ENCODE assay signal across 25 cellular contexts in genomic region chr7:98378210-98378819, GRCh38. TPM values are rescaled to one million over a fixed set of nuclear protein-coding genes. Genes with fewer than 3 reads are reported as not detected.
A peak's percentile ranks its signal among the peaks of the same experiment; 100 is the strongest.
DNase-seq lines count a peak whose midpoint lies in the region; ATAC-seq, FAIRE-seq and TF ChIP-seq lines count a peak whose summit lies in the region.
"Had no signal": no experiment of that assay in that cellular context is flagged by ENCODE, and none has a peak within 500 bp of the region (broad histone marks: within the 10 kb centered on the region; RNA-seq: fewer than 3 reads in every experiment).

No MANE protein-coding gene starts in this region.

- no peaks in the 10 kb centered on the region for H3K9me3 ChIP-seq in stomach
- H3K9me3 ChIP-seq: SJSA1 had no signal

- POLR2A ChIA-PET in WTC11 (lab: Charles Lee) = no interaction called here

- peaks cover 9% of the 10 kb centered on the region for H3K36me3 Mint-ChIP-seq in WTC11
- no peaks in the 10 kb centered on the region for H3K36me3 Mint-ChIP-seq in effector memory CD8-positive, alpha-beta T cell (ENCODE audit: insufficient read depth)
- H3K36me3 Mint-ChIP-seq: CD4-positive, alpha-beta memory T cell; IgD-negative memory B cell had no signal

- H3K4me1 ChIP-seq in stomach = peaks cover 0 to 33% (median 6%) of the 10 kb centered on the region in 4 donors
- H3K4me1 ChIP-seq: SJSA1 had no signal

- no peaks in the 10 kb centered on the region for H3K27me3 ChIP-seq in stomach
- H3K27me3 ChIP-seq: BLaER1, SJSA1 had no signal

- intact Hi-C loops in stomach (cut with DNase I; ENCODE audit: low total_unique reads) = no loop called here

- H3K27ac ChIP-seq in stomach = peak overlapping the region in 3 of 5 donors; percentile 16 to 50 (median 49)
- H3K27ac ChIP-seq: BLaER1, SJSA1 had no signal

- H3K9me3 Mint-ChIP-seq in WTC11 = no peaks in the 10 kb centered on the region; the same call in 1 of the 2 replicates
- H3K9me3 Mint-ChIP-seq in effector memory CD8-positive, alpha-beta T cell = no peaks in the 10 kb centered on the region

- no peak for TF ChIP-seq CTCF in WTC11 (IDR thresholded peaks at IDR 0.05)
- no peak for TF ChIP-seq CTCF in stomach (IDR thresholded peaks at IDR 0.05)

- H3K4me1 Mint-ChIP-seq in WTC11 = no peaks in the 10 kb centered on the region
- no peaks in the 10 kb centered on the region for H3K4me1 Mint-ChIP-seq in effector memory CD8-positive, alpha-beta T cell (ENCODE audit: low read depth in 2 of 2)
- H3K4me1 Mint-ChIP-seq: CD4-positive, alpha-beta memory T cell had no signal

- DNase-seq in GM12891 (ENCODE audit: insufficient read length, low spot score) (no peak), WTC11 (ENCODE audit: low spot score) (no peak), mesenteric fat pad (ENCODE audit: low spot score) (peak; percentile 18), stomach (no peak), NCI-H2107 treated with DMSO at 0.1 percent for 48 hours (lab: John Stamatoyannopoulos, UW; ENCODE audit: unreplicated experiment) (no peak), midbrain (lab: John Stamatoyannopoulos, UW) (no peak)
- no peak for DNase-seq in effector memory CD8-positive, alpha-beta T cell
- DNase-seq: ACHN; CD4-positive, alpha-beta memory T cell; DND-41; NCI-H1417; NCI-H1694 treated with DMSO at 0.1 percent for 48 hours; NCI-H2227 treated with DMSO at 0.1 percent for 48 hours; NCI-H510A treated with DMSO at 0.1 percent for 48 hours; NCI-H748 treated with DMSO at 0.1 percent for 48 hours; NK-92 treated with Interleukin-12 subunit alpha and Interleukin-12 subunit beta, amount 100 ng/mL, for 24 hours had no signal

- TF ChIP-seq EP300 in stomach (IDR thresholded peaks at IDR 0.05) = no peak

- WGBS in stomach, 5 donors = 27 to 53% (median 36%) methylated on average over 9 of the region's 9 CpGs

- no peak overlapping the region for H3K4me3 Mint-ChIP-seq in WTC11
- no peak overlapping the region for H3K4me3 Mint-ChIP-seq in effector memory CD8-positive, alpha-beta T cell
- H3K4me3 Mint-ChIP-seq: CD4-positive, alpha-beta memory T cell; IgD-negative memory B cell had no signal

- no peaks in the 10 kb centered on the region for H3K27me3 Mint-ChIP-seq in WTC11 (ENCODE audit: low read depth)
- no peaks in the 10 kb centered on the region for H3K27me3 Mint-ChIP-seq in effector memory CD8-positive, alpha-beta T cell
- H3K27me3 Mint-ChIP-seq: CD4-positive, alpha-beta memory T cell; IgD-negative memory B cell had no signal

- TF ChIP-seq POLR2A in GM12891 (IDR thresholded peaks at IDR 0.05; ENCODE audit: low read depth, low read length) (no peak), stomach (IDR thresholded peaks at IDR 0.05) (no peak)

- FAIRE-seq in GM12891 (lab: Jason Lieb, UNC) = peak; percentile 62
- FAIRE-seq: G401.6, GM19239, H1, HTR-8/SVneo, RCC 7860 had no signal

- CTCF ChIA-PET in WTC11 (lab: Charles Lee) = interaction anchor here (1.1 to 1.3 kb wide), 2 partner anchors 23 to 55 kb away, joined by 3 read pairs; partner anchors contain the start of gene BAIAP2L1

- peak overlapping the region; percentile 57 for H3K27ac Mint-ChIP-seq in WTC11
- H3K27ac Mint-ChIP-seq in effector memory CD8-positive, alpha-beta T cell = no peak overlapping the region
- H3K27ac Mint-ChIP-seq: CD4-positive, alpha-beta memory T cell; IgD-negative memory B cell had no signal

- ATAC-seq in WTC11 = no peak
- ATAC-seq in effector memory CD8-positive, alpha-beta T cell (replicated peaks) = no peak
- ATAC-seq: Right ventricle myocardium inferior had no signal

- H3K36me3 ChIP-seq in stomach = no peaks in the 10 kb centered on the region
- H3K36me3 ChIP-seq: BLaER1, SJSA1 had no signal

- H3K4me3 ChIP-seq in stomach = no peak overlapping the region
- H3K4me3 ChIP-seq: BLaER1, SJSA1 had no signal

TF ChIP-seq in GM12891, 5 proteins besides CTCF, POLR2A, EP300 and RAD21:
- TF ChIP-seq PAX5 (IDR thresholded peaks at IDR 0.05; ENCODE audit: insufficient read depth, low read length, severe bottlenecking) (no peak), TAF1 (IDR thresholded peaks at IDR 0.05; ENCODE audit: low read depth, low read length) (no peak), SPI1 (IDR thresholded peaks at IDR 0.05; ENCODE audit: low read depth, low read length) (no peak), POU2F2 (IDR thresholded peaks at IDR 0.05; ENCODE audit: low read depth, low read length) (no peak), POLR2AphosphoS5 (IDR thresholded peaks at IDR 0.05; ENCODE audit: low read depth, low read length) (no peak)

TF ChIP-seq in WTC11, 78 proteins besides CTCF, POLR2A, EP300 and RAD21:
- TF ChIP-seq ZNF317 (CRISPR knock-in tag; IDR thresholded peaks at IDR 0.05; ENCODE audit: borderline replicate concordance, low read depth) (no peak), ZNF532 (CRISPR knock-in tag; IDR thresholded peaks at IDR 0.05; ENCODE audit: borderline replicate concordance) (no peak), ATF6 (CRISPR knock-in tag; IDR thresholded peaks at IDR 0.05) (no peak), ATF3 (CRISPR knock-in tag; conservative IDR thresholded peaks at IDR 0.05) (no peak)

RNA-seq across cellular contexts. Expression of gene BAIAP2L1, which starts 22.6 kb away (rescaled TPM):
- 23.4 TPM for polyA plus RNA-seq in GM12891 (2012; ENCODE audit: low read depth, missing spikeins)
- 35.5 to 37.5 TPM (median 36.8 TPM) in 3 replicates for total RNA-seq in WTC11 (2021)
- total RNA-seq in mesenteric fat pad = 4.6 TPM
- 10 to 100 TPM; 20.6 to 78.2 (median 62.9) TPM for total RNA-seq in stomach
- polyA plus RNA-seq in stomach = 10 to 100 TPM; 26.1 to 46.9 (median 28.1) TPM
